In genomic region chr5:178612299-178612698, GRCh38 we compare ENCODE assay signal across 21 cellular contexts. TPM values are rescaled to one million over a fixed set of nuclear protein-coding genes. Genes with fewer than 3 reads are reported as not detected.
"Had no signal": no experiment of that assay in that cellular context is flagged by ENCODE, and none has a peak within 500 bp of the region (broad histone marks: within the 10 kb centered on the region; RNA-seq: fewer than 3 reads in every experiment).

No MANE protein-coding gene starts in this region.

- H3K27me3 Mint-ChIP-seq: activated T-helper 17 cell treated with anti-CD3 and anti-CD28 coated beads, Interleukin-2, amount 50 U/mL, for 72 hours; progenitor cell of endocrine pancreas; stimulated activated naive CD8-positive, alpha-beta T cell treated with anti-CD3 and anti-CD28 coated beads, Interleukin-15, amount 100 ng/mL, for 72 hours had no signal

- H3K27ac Mint-ChIP-seq: activated T-helper 17 cell treated with anti-CD3 and anti-CD28 coated beads, Interleukin-2, amount 50 U/mL, for 72 hours; progenitor cell of endocrine pancreas had no signal

- H3K9me3 ChIP-seq: adrenal gland, breast epithelium, gastroesophageal sphincter, heart left ventricle, suprapubic skin, transverse colon, vagina had no signal

- DNase-seq: activated naive CD4-positive, alpha-beta T cell; adrenal gland; effector CD4-positive, alpha-beta T cell; heart left ventricle; kidney glomerular epithelial cell; midbrain; stimulated activated CD4-positive, alpha-beta T cell treated with anti-CD3 and anti-CD28 coated beads, Interleukin-2, amount 100 ng/mL, for 24 hours; stimulated activated naive CD8-positive, alpha-beta T cell treated with anti-CD3 and anti-CD28 coated beads, Interleukin-15, amount 100 ng/mL, for 72 hours; transverse colon had no signal

- H3K27me3 ChIP-seq: adrenal gland, breast epithelium, gastroesophageal sphincter, heart left ventricle, suprapubic skin, transverse colon, vagina had no signal

- H3K27ac ChIP-seq: adrenal gland, breast epithelium, gastroesophageal sphincter, suprapubic skin, transverse colon, vagina had no signal

- H3K4me1 ChIP-seq: adrenal gland, breast epithelium, gastroesophageal sphincter, suprapubic skin, transverse colon, vagina had no signal

- FAIRE-seq: astrocyte had no signal

- H3K4me3 ChIP-seq: adrenal gland, breast epithelium, gastroesophageal sphincter, heart left ventricle, lung, suprapubic skin, transverse colon, vagina had no signal

- H3K9me3 Mint-ChIP-seq: activated T-helper 17 cell treated with anti-CD3 and anti-CD28 coated beads, Interleukin-2, amount 50 U/mL, for 72 hours; stimulated activated naive CD8-positive, alpha-beta T cell treated with anti-CD3 and anti-CD28 coated beads, Interleukin-15, amount 100 ng/mL, for 72 hours had no signal

- ATAC-seq: activated CD4-positive, CD25-positive, alpha-beta regulatory T cell treated with anti-CD3 and anti-CD28 coated beads, Interleukin-2, amount 50 U/mL, for 24 hours; activated T-helper 17 cell treated with anti-CD3 and anti-CD28 coated beads, Interleukin-2, amount 50 U/mL, for 72 hours; esophagus mucosa; gastroesophageal sphincter; stimulated activated naive CD8-positive, alpha-beta T cell treated with anti-CD3 and anti-CD28 coated beads, Interleukin-15, amount 100 ng/mL, for 72 hours had no signal

- H3K4me3 Mint-ChIP-seq: activated T-helper 17 cell treated with anti-CD3 and anti-CD28 coated beads, Interleukin-2, amount 50 U/mL, for 72 hours; stimulated activated naive CD8-positive, alpha-beta T cell treated with anti-CD3 and anti-CD28 coated beads, Interleukin-15, amount 100 ng/mL, for 72 hours had no signal

RNA-seq across cellular contexts. Expression of gene COL23A1, which starts 22.1 kb away (rescaled TPM):
- total RNA-seq: T-helper 1 cell treated with Interleukin-12 subunit alpha and Interleukin-12 subunit beta and Interleukin-4 antibody, amounts not matched to agents 30 ng/mL and 1 ng/mL, for 36 hours had no signal
- polyA plus RNA-seq: neural cell had no signal
